In the genomic region with DNA sequence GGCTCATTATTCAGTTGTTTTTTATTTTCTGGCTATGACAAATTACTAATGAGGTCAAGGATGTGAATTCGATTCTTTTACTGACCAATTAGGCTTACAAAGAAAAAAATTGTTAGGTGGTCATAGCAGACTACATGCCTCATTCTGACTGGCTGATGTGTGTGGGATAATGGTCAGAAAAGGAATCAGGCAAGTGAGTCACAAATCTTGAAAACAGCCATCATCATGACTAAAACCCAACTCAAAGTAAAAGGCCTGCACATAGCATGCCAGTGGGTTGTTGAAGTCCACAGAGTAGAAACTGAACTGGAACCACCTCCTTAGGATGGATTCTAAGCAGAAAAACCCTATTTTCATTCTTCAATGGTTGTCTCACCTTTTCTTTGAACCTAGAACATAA, we compare ENCODE assay signal across 1 cellular context.
TF ChIP-seq lines count a peak whose summit lies in the region.

No MANE protein-coding gene starts in this region.

TF ChIP-seq in HepG2, 621 proteins besides CTCF, POLR2A, EP300 and RAD21:
- TF ChIP-seq, protein P1, sequence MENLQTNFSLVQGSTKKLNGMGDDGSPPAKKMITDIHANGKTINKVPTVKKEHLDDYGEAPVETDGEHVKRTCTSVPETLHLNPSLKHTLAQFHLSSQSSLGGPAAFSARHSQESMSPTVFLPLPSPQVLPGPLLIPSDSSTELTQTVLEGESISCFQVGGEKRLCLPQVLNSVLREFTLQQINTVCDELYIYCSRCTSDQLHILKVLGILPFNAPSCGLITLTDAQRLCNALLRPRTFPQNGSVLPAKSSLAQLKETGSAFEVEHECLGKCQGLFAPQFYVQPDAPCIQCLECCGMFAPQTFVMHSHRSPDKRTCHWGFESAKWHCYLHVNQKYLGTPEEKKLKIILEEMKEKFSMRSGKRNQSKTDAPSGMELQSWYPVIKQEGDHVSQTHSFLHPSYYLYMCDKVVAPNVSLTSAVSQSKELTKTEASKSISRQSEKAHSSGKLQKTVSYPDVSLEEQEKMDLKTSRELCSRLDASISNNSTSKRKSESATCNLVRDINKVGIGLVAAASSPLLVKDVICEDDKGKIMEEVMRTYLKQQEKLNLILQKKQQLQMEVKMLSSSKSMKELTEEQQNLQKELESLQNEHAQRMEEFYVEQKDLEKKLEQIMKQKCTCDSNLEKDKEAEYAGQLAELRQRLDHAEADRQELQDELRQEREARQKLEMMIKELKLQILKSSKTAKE (CRISPR knock-in tag; IDR thresholded peaks at IDR 0.05; ENCODE audit: borderline replicate concordance): no peak
- TF ChIP-seq CREB1 (IDR thresholded peaks at IDR 0.05) (0 out of 2 replicates have a peak, but pooled peaks have one; percentile 6), CREB1 (CRISPR knock-in tag; IDR thresholded peaks at IDR 0.05) (no peak)
